In the genomic region with DNA sequence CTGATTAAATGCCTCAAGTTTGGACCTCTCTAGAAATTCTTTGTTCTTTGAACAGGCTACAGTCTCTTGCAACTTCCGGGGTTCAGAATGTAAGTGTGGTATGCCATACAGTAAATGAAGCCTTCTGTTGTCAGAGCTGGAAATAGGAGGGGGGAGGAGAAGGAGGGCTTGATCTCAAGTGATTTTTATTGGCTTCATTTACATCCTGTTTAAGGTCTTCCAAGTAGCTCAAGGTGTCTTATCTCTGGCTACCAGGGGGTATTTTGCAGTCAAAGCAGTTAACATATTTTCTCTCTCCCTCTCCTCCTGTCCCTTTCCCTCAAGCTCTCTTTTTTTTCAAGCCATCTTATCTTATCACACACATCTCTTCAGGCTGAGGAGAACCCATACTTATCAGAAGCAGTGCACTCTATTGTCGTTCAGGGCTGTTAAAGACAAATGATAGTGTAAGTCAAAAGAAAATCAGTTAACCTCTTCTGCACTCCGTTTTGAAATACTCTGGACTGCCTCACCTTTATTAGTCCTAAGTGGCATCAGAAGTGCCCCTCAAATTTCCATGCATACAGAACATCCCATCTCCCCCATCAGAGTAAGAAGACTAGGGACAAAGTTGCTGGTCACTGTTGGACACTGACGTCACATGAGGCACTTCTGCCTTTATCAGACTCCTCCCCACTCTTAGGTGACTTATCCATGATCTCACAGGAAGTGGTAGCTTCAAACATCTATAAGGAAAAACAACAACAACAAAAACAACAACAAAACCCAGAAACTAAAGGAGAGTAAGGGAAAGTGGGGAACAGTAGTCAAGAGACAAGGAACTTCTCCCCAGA, we compare ENCODE assay signal across 15 cellular contexts.
DNase-seq lines count a peak whose midpoint lies in the region; ATAC-seq and TF ChIP-seq lines count a peak whose summit lies in the region.
"Had no signal": no experiment of that assay in that cellular context is flagged by ENCODE, and none has a peak within 500 bp of the region (broad histone marks: within the 10 kb centered on the region; RNA-seq: fewer than 3 reads in every experiment).

No MANE protein-coding gene starts in this region.

- in situ Hi-C loops in ACHN (cut with HindIII; ENCODE audit: low pct_ligation_motif_present, low pct_unique_long_range_greater_than_20kb, low sequenced_read_pairs): no loop called here

- WGBS in endodermal cell (ENCODE audit: insufficient coverage in 1 of 2, insufficient read length in 1 of 2), 2 experiments: 60 to 80% methylated on average over 2 to 4 of the region's 4 CpGs

- H3K9me3 ChIP-seq in right atrium auricular region (no peaks in the 10 kb centered on the region), endodermal cell (ENCODE audit: control insufficient read depth, low read length) (no peaks in the 10 kb centered on the region)
- H3K9me3 ChIP-seq: Caco-2, neutrophil, right lobe of liver had no signal

- DNase-seq in right atrium auricular region (ENCODE audit: low spot score): no peak
- DNase-seq in left ventricle myocardium superior: no peak
- peak; percentile 96 for DNase-seq in OCI-M1 (lab: John Stamatoyannopoulos, UW)
- DNase-seq in endodermal cell: no peak
- peak; percentile 85 for DNase-seq in pulmonary artery endothelial cell (ENCODE audit: low read depth, low spot score)
- no peak for DNase-seq in ACHN
- DNase-seq: amygdala, Caco-2, glutamatergic neuron, right lobe of liver had no signal

- H3K27me3 ChIP-seq in right atrium auricular region: no peaks in the 10 kb centered on the region
- H3K27me3 ChIP-seq in endodermal cell (ENCODE audit: control insufficient read depth, insufficient read depth, low read length, poor library complexity, severe bottlenecking): peaks cover 19% of the 10 kb centered on the region
- H3K27me3 ChIP-seq: neutrophil, right lobe of liver had no signal

- TF ChIP-seq POLR2A in GM18505 (IDR thresholded peaks at IDR 0.05; ENCODE audit: borderline replicate concordance, extremely low read depth, insufficient read depth, insufficient read length): no peak

- no peaks in the 10 kb centered on the region for H3K36me3 Mint-ChIP-seq in endodermal cell (ENCODE audit: low read depth)
- H3K36me3 Mint-ChIP-seq: mesothelial cell of epicardium had no signal

- H3K27ac ChIP-seq in right atrium auricular region: peak overlapping the region; percentile 33 to 84
- no peak overlapping the region for H3K27ac ChIP-seq in endodermal cell (ENCODE audit: low read depth, low read length)
- H3K27ac ChIP-seq: neutrophil, right lobe of liver had no signal

- no peaks in the 10 kb centered on the region for H3K27me3 Mint-ChIP-seq in endodermal cell (ENCODE audit: insufficient read depth)

- H3K27ac Mint-ChIP-seq in endodermal cell: no peak overlapping the region
- H3K27ac Mint-ChIP-seq: mesothelial cell of epicardium; T-helper 1 cell treated with Interleukin-12 subunit alpha and Interleukin-12 subunit beta and Interleukin-4 antibody, amounts not matched to agents 30 μg/mL and 1 μg/mL, for 36 hours had no signal

- TF ChIP-seq CTCF in right atrium auricular region (IDR thresholded peaks at IDR 0.05) (no peak), endodermal cell (conservative IDR thresholded peaks at IDR 0.05) (no peak)

- H3K36me3 ChIP-seq in right atrium auricular region (no peaks in the 10 kb centered on the region), endodermal cell (ENCODE audit: control insufficient read depth, insufficient read depth, low read length) (no peaks in the 10 kb centered on the region)
- H3K36me3 ChIP-seq: neutrophil, right lobe of liver had no signal

- H3K4me3 ChIP-seq in right atrium auricular region: peak overlapping the region in 1 of 2 donors; percentile 7
- peak overlapping the region; percentile 27 for H3K4me3 ChIP-seq in endodermal cell (ENCODE audit: low read length)
- H3K4me3 ChIP-seq: right lobe of liver had no signal

- H3K9ac ChIP-seq in endodermal cell (ENCODE audit: extremely low read depth, low read length, poor library complexity, severe bottlenecking): no peak overlapping the region

- H3K4me1 ChIP-seq in right atrium auricular region: peaks cover 0 to 47% of the 10 kb centered on the region in 2 donors
- peaks cover 16% of the 10 kb centered on the region for H3K4me1 ChIP-seq in endodermal cell (ENCODE audit: control insufficient read depth, insufficient read depth, low read length)
- H3K4me1 ChIP-seq: right lobe of liver had no signal

- intact Hi-C loops in left ventricle myocardium superior (cut with micrococcal nuclease): loop anchor here (5.0 to 10.0 kb wide), 2 partner anchors 45 to 112 kb away; partner anchors contain the start of gene ZNF521

- no peak overlapping the region for H3K4me3 Mint-ChIP-seq in endodermal cell
- H3K4me3 Mint-ChIP-seq: mesothelial cell of epicardium; T-helper 1 cell treated with Interleukin-12 subunit alpha and Interleukin-12 subunit beta and Interleukin-4 antibody, amounts not matched to agents 30 μg/mL and 1 μg/mL, for 36 hours had no signal

- no peaks in the 10 kb centered on the region for H3K9me3 Mint-ChIP-seq in endodermal cell
- H3K9me3 Mint-ChIP-seq: mesothelial cell of epicardium; T-helper 1 cell treated with Interleukin-12 subunit alpha and Interleukin-12 subunit beta and Interleukin-4 antibody, amounts not matched to agents 30 μg/mL and 1 μg/mL, for 36 hours had no signal

- peaks cover 32% of the 10 kb centered on the region for H3K4me1 Mint-ChIP-seq in endodermal cell

- no peak for ATAC-seq in left ventricle myocardium superior
- ATAC-seq in GM18505 (IDR thresholded peaks at IDR 0.05; ENCODE audit: unreplicated experiment): no peak
- ATAC-seq in GM21528 (IDR thresholded peaks at IDR 0.05; ENCODE audit: low FRiP score, unreplicated experiment): no peak

Comparison
In these comparisons a context has a peak if more than half of its experiments do, and no peak if none do; other contexts are left out.
1. DNase-seq: peak in OCI-M1 (single experiment) and pulmonary artery endothelial cell (single experiment); none in right atrium auricular region (single experiment), left ventricle myocardium superior (single experiment), endodermal cell (single experiment) and ACHN (single experiment).